ENCODE assay signal across 21 cellular contexts in the genomic region with DNA sequence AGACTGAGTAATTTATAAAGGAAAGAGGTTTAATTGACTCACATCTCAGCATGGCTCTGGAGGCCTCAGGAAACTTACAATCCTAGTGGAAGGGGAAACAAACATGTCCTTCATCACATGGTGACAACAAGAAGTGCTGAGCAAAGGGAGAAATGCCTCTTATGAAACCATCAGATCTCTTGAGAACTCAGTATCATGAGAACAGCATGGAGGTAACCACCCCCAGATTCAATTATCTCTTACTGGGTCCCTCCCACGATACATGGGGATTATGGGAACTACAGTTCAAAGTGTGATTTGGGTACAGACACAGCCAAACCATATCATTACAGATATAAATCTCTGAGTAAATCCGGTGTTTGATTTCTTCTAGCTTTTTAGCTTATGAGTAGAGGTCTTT.
"Had no signal": no experiment of that assay in that cellular context is flagged by ENCODE, and none has a peak within 500 bp of the region (broad histone marks: within the 10 kb centered on the region; RNA-seq: fewer than 3 reads in every experiment).

No MANE protein-coding gene starts in this region.

- H3K27ac ChIP-seq: lower lobe of right lung, prostate gland, sigmoid colon, transverse colon, vagina had no signal

- H3K27me3 Mint-ChIP-seq: stimulated activated memory B cell treated with anti-CD40 and anti-IgM and Interleukin-4, amounts not matched to agents 10 μg/mL and 1 μg/mL and 100 μg/mL, for 72 hours had no signal

- DNase-seq: cortex of kidney; effector CD4-positive, alpha-beta T cell; hypothalamus; immature natural killer cell; islet precursor cell; kidney glomerular epithelial cell; left colon; left ventricle myocardium superior; lower lobe of right lung; naive thymus-derived CD8-positive, alpha-beta T cell; nephron progenitor cell; nucleus accumbens; right cardiac atrium; sigmoid colon; stimulated activated CD4-positive, alpha-beta T cell treated with anti-CD3 and anti-CD28 coated beads, Interleukin-2, amount 100 ng/mL, for 24 hours; stimulated activated CD4-positive, alpha-beta T cell treated with anti-CD3 and anti-CD28 coated beads, Interleukin-4, amount 100 ng/mL, for 4 hours; stimulated activated naive CD8-positive, alpha-beta T cell treated with anti-CD3 and anti-CD28 coated beads, Interleukin-15, Interleukin-2, amounts not matched to agents 100 U/mL and 50 U/mL, for 24 hours; transverse colon had no signal

- H3K9me3 Mint-ChIP-seq: immature natural killer cell; naive thymus-derived CD8-positive, alpha-beta T cell; nephron progenitor cell; stimulated activated memory B cell treated with anti-CD40 and anti-IgM and Interleukin-4, amounts not matched to agents 10 μg/mL and 1 μg/mL and 100 μg/mL, for 72 hours had no signal

- H3K4me1 ChIP-seq: prostate gland, sigmoid colon, transverse colon had no signal

- H3K27me3 ChIP-seq: sigmoid colon, transverse colon, vagina had no signal

- H3K27ac Mint-ChIP-seq: immature natural killer cell; stimulated activated memory B cell treated with anti-CD40 and anti-IgM and Interleukin-4, amounts not matched to agents 10 μg/mL and 1 μg/mL and 100 μg/mL, for 72 hours had no signal

- H3K4me3 Mint-ChIP-seq: immature natural killer cell; naive thymus-derived CD8-positive, alpha-beta T cell; nephron progenitor cell; stimulated activated memory B cell treated with anti-CD40 and anti-IgM and Interleukin-4, amounts not matched to agents 10 μg/mL and 1 μg/mL and 100 μg/mL, for 72 hours had no signal

- H3K36me3 ChIP-seq: lower lobe of right lung, prostate gland, sigmoid colon, transverse colon, vagina had no signal

- ATAC-seq: left colon; left ventricle myocardium superior; lower lobe of right lung; naive thymus-derived CD8-positive, alpha-beta T cell; right cardiac atrium; stimulated activated memory B cell treated with anti-CD40 and anti-IgM and Interleukin-4, amounts not matched to agents 10 μg/mL and 1 μg/mL and 100 μg/mL, for 72 hours; stimulated activated naive CD8-positive, alpha-beta T cell treated with anti-CD3 and anti-CD28 coated beads, Interleukin-15, Interleukin-2, amounts not matched to agents 100 U/mL and 50 U/mL, for 24 hours had no signal

- H3K4me3 ChIP-seq: lower lobe of right lung, prostate gland, sigmoid colon, transverse colon, vagina had no signal

- H3K9me3 ChIP-seq: lower lobe of right lung, prostate gland, sigmoid colon, transverse colon, vagina had no signal
